Comparison of ENCODE assay signal across 1 cellular context in the genomic region with DNA sequence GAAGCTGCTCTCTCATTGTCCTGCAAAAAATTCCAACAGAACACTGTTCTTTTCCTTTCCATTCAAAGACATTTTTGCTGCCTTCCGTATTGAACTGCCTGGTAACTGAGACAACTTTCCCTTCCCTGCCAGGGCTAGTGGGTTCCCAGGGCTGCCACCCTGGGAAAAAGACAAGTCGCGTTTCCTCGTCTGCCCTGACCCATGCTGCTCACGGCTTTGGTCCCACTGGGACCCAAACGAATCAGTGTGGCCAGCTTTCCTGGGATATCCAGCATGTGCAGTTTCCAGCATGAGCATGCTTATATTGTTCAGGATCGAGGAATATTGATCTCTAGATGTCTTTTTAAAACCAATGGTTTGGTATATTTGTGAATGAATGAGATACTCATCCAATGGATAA.
TF ChIP-seq lines count a peak whose summit lies in the region.

No MANE protein-coding gene starts in this region.

TF ChIP-seq in WTC11, 78 proteins besides CTCF, POLR2A, EP300 and RAD21 (continued from another document):
- TF ChIP-seq, protein P1, sequence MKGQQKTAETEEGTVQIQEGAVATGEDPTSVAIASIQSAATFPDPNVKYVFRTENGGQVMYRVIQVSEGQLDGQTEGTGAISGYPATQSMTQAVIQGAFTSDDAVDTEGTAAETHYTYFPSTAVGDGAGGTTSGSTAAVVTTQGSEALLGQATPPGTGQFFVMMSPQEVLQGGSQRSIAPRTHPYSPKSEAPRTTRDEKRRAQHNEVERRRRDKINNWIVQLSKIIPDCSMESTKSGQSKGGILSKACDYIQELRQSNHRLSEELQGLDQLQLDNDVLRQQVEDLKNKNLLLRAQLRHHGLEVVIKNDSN (CRISPR knock-in tag; IDR thresholded peaks at IDR 0.05), result no peak
- TF ChIP-seq, protein P2, sequence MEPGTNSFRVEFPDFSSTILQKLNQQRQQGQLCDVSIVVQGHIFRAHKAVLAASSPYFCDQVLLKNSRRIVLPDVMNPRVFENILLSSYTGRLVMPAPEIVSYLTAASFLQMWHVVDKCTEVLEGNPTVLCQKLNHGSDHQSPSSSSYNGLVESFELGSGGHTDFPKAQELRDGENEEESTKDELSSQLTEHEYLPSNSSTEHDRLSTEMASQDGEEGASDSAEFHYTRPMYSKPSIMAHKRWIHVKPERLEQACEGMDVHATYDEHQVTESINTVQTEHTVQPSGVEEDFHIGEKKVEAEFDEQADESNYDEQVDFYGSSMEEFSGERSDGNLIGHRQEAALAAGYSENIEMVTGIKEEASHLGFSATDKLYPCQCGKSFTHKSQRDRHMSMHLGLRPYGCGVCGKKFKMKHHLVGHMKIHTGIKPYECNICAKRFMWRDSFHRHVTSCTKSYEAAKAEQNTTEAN (CRISPR knock-in tag; IDR thresholded peaks at IDR 0.05), result no peak
- TF ChIP-seq GTF2I (CRISPR knock-in tag; conservative IDR thresholded peaks at IDR 0.05) (no peak), ZNF232 (CRISPR knock-in tag; IDR thresholded peaks at IDR 0.05) (no peak), SOX15 (CRISPR knock-in tag; IDR thresholded peaks at IDR 0.05) (no peak)
- TF ChIP-seq, protein P3, sequence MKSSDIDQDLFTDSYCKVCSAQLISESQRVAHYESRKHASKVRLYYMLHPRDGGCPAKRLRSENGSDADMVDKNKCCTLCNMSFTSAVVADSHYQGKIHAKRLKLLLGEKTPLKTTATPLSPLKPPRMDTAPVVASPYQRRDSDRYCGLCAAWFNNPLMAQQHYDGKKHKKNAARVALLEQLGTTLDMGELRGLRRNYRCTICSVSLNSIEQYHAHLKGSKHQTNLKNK (CRISPR knock-in tag; IDR thresholded peaks at IDR 0.05), result no peak
